16 cellular contexts compared by ENCODE assay signal in the genomic region with DNA sequence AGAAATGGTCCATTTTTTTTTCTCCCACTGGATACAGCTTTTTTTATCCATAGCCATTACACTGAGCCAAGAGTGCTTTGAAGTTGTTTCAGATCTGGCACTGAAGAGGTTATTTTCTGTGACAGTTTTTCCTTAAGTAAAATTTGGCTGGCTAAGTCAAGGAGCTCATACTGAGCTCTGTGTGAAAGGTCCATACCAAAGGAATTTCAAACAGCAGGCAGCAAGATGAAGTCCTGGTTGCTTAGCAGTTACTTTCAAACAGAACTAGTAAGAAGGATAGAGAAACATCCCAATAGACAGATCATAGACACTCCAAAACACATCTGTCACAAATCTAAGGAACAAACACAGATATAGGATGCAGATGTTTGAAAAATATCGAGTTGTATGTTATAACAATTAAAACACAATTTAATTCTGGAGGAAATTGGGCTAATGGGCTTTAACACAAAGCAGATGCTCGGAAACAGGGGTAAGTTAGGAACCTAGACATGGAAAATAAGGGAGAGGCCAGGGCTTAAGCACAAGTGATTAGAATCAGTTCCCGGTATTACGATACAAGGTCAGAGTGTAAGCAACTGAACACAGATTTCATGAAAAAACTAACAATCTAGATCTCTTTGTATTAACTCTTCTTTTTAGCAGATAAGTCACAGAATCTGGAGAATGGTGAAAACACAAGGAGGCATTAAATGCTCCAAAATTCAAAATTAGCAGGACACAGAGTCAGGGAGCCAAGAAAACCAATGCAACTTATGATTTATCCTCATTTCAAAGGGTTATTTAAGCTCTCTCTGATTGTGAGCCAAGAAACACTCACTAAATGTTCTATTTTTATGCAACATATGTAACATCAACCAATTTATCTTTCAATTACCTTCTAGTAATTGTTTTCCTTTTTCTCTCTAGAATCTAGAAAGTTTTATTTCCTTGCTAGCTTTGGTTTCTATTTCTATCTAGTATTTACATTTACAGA.
DNase-seq lines count a peak whose midpoint lies in the region; ATAC-seq and TF ChIP-seq lines count a peak whose summit lies in the region.
"Had no signal": no experiment of that assay in that cellular context is flagged by ENCODE, and none has a peak within 500 bp of the region (broad histone marks: within the 10 kb centered on the region; RNA-seq: fewer than 3 reads in every experiment).

No MANE protein-coding gene starts in this region.

- no peaks in the 10 kb centered on the region for H4K20me1 ChIP-seq in DND-41 (ENCODE audit: insufficient read depth, low read length)
- no peaks in the 10 kb centered on the region for H4K20me1 ChIP-seq in OCI-LY3 (ENCODE audit: insufficient read depth, low read length)

- TF ChIP-seq CTCF in DND-41 (IDR thresholded peaks at IDR 0.05; ENCODE audit: borderline replicate concordance, extremely low read depth, low read length, poor library complexity, severe bottlenecking) (no peak), OCI-LY3 (IDR thresholded peaks at IDR 0.05; ENCODE audit: low read depth, low read length) (no peak), endodermal cell (conservative IDR thresholded peaks at IDR 0.05) (no peak), nephron progenitor cell (IDR thresholded peaks at IDR 0.05) (no peak)

- H3K4me3 Mint-ChIP-seq in endodermal cell (no peak overlapping the region), nephron progenitor cell (no peak overlapping the region)
- no peak overlapping the region for H3K4me3 Mint-ChIP-seq in natural killer cell treated with Interleukin-12 subunit alpha and Interleukin-12 subunit beta and Interleukin-15 and Interleukin-18, amount 100 ng/mL, for 72 hours

- H3K4me1 Mint-ChIP-seq in endodermal cell: peaks cover 7% of the 10 kb centered on the region
- peaks cover 13% of the 10 kb centered on the region for H3K4me1 Mint-ChIP-seq in nephron progenitor cell
- H3K4me1 Mint-ChIP-seq in natural killer cell treated with Interleukin-12 subunit alpha and Interleukin-12 subunit beta and Interleukin-15 and Interleukin-18, amount 100 ng/mL, for 72 hours (ENCODE audit: low read depth in 2 of 2): no peaks in the 10 kb centered on the region

- H3K4me2 ChIP-seq in DND-41 (ENCODE audit: insufficient read depth, low read length): no peak overlapping the region
- no peak overlapping the region for H3K4me2 ChIP-seq in OCI-LY3 (ENCODE audit: low read length)
- H3K4me2 ChIP-seq: KMS-11 had no signal

- 0 out of 2 replicates have a peak overlapping the region, but pooled peaks have one; percentile 42 for H2AFZ ChIP-seq in DND-41 (ENCODE audit: low read depth, low read length)
- H2AFZ ChIP-seq in OCI-LY3 (ENCODE audit: low read depth, low read length): peak overlapping the region; percentile 16; the same call in 1 of the 2 replicates

- H3K4me1 ChIP-seq in DND-41 (ENCODE audit: insufficient read depth, low read length) (no peaks in the 10 kb centered on the region), OCI-LY3 (ENCODE audit: low read length) (no peaks in the 10 kb centered on the region), endodermal cell (ENCODE audit: control insufficient read depth, insufficient read depth, low read length) (no peaks in the 10 kb centered on the region)
- H3K4me1 ChIP-seq: body of pancreas had no signal

- H3K27me3 Mint-ChIP-seq in endodermal cell (ENCODE audit: insufficient read depth) (no peaks in the 10 kb centered on the region), nephron progenitor cell (ENCODE audit: low read depth, poor library complexity) (no peaks in the 10 kb centered on the region)
- no peaks in the 10 kb centered on the region for H3K27me3 Mint-ChIP-seq in natural killer cell treated with Interleukin-12 subunit alpha and Interleukin-12 subunit beta and Interleukin-15 and Interleukin-18, amount 100 ng/mL, for 72 hours
- H3K27me3 Mint-ChIP-seq: progenitor cell of endocrine pancreas had no signal

- H3K36me3 Mint-ChIP-seq in endodermal cell (ENCODE audit: low read depth): peaks cover 4% of the 10 kb centered on the region
- no peaks in the 10 kb centered on the region for H3K36me3 Mint-ChIP-seq in nephron progenitor cell (ENCODE audit: low read depth)
- peaks cover 8% of the 10 kb centered on the region for H3K36me3 Mint-ChIP-seq in natural killer cell treated with Interleukin-12 subunit alpha and Interleukin-12 subunit beta and Interleukin-15 and Interleukin-18, amount 100 ng/mL, for 72 hours

- intact Hi-C loops in cardiac septum (cut with DNase I): no loop called here

- 64 to 75% methylated on average over 3 of the region's 4 CpGs for WGBS in endodermal cell (ENCODE audit: insufficient coverage in 1 of 2, insufficient read length in 1 of 2), 2 experiments

- H3K9me3 ChIP-seq in DND-41 (ENCODE audit: insufficient read depth, low read length, severe bottlenecking) (no peaks in the 10 kb centered on the region), OCI-LY3 (ENCODE audit: insufficient read depth, low read length) (no peaks in the 10 kb centered on the region), endodermal cell (ENCODE audit: control insufficient read depth, low read length) (peaks cover 19% of the 10 kb centered on the region)
- H3K9me3 ChIP-seq: body of pancreas, SJCRH30 had no signal

- H3K36me3 ChIP-seq in DND-41 (ENCODE audit: insufficient read depth, low read length): no peaks in the 10 kb centered on the region
- no peaks in the 10 kb centered on the region for H3K36me3 ChIP-seq in OCI-LY3 (replicated peaks; ENCODE audit: low read depth, low read length)
- H3K36me3 ChIP-seq in endodermal cell (ENCODE audit: control insufficient read depth, insufficient read depth, low read length): no peaks in the 10 kb centered on the region
- H3K36me3 ChIP-seq: SJCRH30 had no signal

- H3K9ac ChIP-seq in DND-41 (ENCODE audit: low read depth, low read length) (no peak overlapping the region), OCI-LY3 (ENCODE audit: low read length) (no peak overlapping the region), endodermal cell (ENCODE audit: extremely low read depth, low read length, poor library complexity, severe bottlenecking) (no peak overlapping the region)
- H3K9ac ChIP-seq: KMS-11 had no signal

- ATAC-seq in DND-41 (ENCODE audit: insufficient read depth, low read depth) (no peak), HG03565 (IDR thresholded peaks at IDR 0.05; ENCODE audit: unreplicated experiment) (no peak), HG02885 (IDR thresholded peaks at IDR 0.05; ENCODE audit: poor library complexity, unreplicated experiment) (no peak)
- ATAC-seq in natural killer cell treated with Interleukin-12 subunit alpha and Interleukin-12 subunit beta and Interleukin-15 and Interleukin-18, amount 100 ng/mL, for 72 hours: no peak
- ATAC-seq: body of pancreas had no signal

- H3K9me3 Mint-ChIP-seq in endodermal cell: peaks cover 12% of the 10 kb centered on the region
- H3K9me3 Mint-ChIP-seq in nephron progenitor cell: peaks cover 9% of the 10 kb centered on the region
- peaks cover 14% of the 10 kb centered on the region for H3K9me3 Mint-ChIP-seq in natural killer cell treated with Interleukin-12 subunit alpha and Interleukin-12 subunit beta and Interleukin-15 and Interleukin-18, amount 100 ng/mL, for 72 hours

- H3K27ac Mint-ChIP-seq in endodermal cell: peak overlapping the region; percentile 44
- peak overlapping the region; percentile 25 for H3K27ac Mint-ChIP-seq in nephron progenitor cell
- no peak overlapping the region for H3K27ac Mint-ChIP-seq in natural killer cell treated with Interleukin-12 subunit alpha and Interleukin-12 subunit beta and Interleukin-15 and Interleukin-18, amount 100 ng/mL, for 72 hours
- H3K27ac Mint-ChIP-seq: progenitor cell of endocrine pancreas had no signal

- DNase-seq in DND-41 (no peak), endodermal cell (no peak), nephron progenitor cell (no peak), cardiac septum (ENCODE audit: low spot score) (no peak)
- DNase-seq in natural killer cell treated with Interleukin-12 subunit alpha and Interleukin-12 subunit beta and Interleukin-15 and Interleukin-18, amount 100 ng/mL, for 72 hours (ENCODE audit: low spot score): no peak
- DNase-seq: AML-193; body of pancreas; DMS53; effector memory CD4-positive, alpha-beta T cell; NCI-H1930; SJCRH30 had no signal

- H3K27ac ChIP-seq in DND-41 (ENCODE audit: low read length) (no peak overlapping the region), OCI-LY3 (ENCODE audit: low read length) (no peak overlapping the region), endodermal cell (ENCODE audit: low read depth, low read length) (peak overlapping the region; percentile 76)
- H3K27ac ChIP-seq: body of pancreas, KMS-11, SJCRH30 had no signal

- no peak overlapping the region for H3K4me3 ChIP-seq in DND-41 (ENCODE audit: low read depth in 1 of 2, low read length in 2 of 2)
- no peak overlapping the region for H3K4me3 ChIP-seq in OCI-LY3 (ENCODE audit: low read length)
- no peak overlapping the region for H3K4me3 ChIP-seq in endodermal cell (ENCODE audit: low read length)
- H3K4me3 ChIP-seq: body of pancreas, SJCRH30 had no signal

- no peaks in the 10 kb centered on the region for H3K27me3 ChIP-seq in DND-41 (ENCODE audit: insufficient read depth, low read length, poor library complexity)
- H3K27me3 ChIP-seq in OCI-LY3 (ENCODE audit: low read depth, low read length): no peaks in the 10 kb centered on the region
- H3K27me3 ChIP-seq in endodermal cell (ENCODE audit: control insufficient read depth, insufficient read depth, low read length, poor library complexity, severe bottlenecking): no peaks in the 10 kb centered on the region
- H3K27me3 ChIP-seq: body of pancreas, SJCRH30 had no signal

- H3K79me2 ChIP-seq in DND-41 (ENCODE audit: insufficient read depth, low read length): no peaks in the 10 kb centered on the region
- H3K79me2 ChIP-seq in OCI-LY3 (ENCODE audit: low read length): no peaks in the 10 kb centered on the region

Comparison
In these comparisons a context has a peak if more than half of its experiments do, and no peak if none do; other contexts are left out.
1. H3K27ac Mint-ChIP-seq: peak in endodermal cell (single experiment) and nephron progenitor cell (single experiment); none in natural killer cell treated with Interleukin-12 subunit alpha and Interleukin-12 subunit beta and Interleukin-15 and Interleukin-18, amount 100 ng/mL, for 72 hours (0 of 2).